Comparison of ENCODE assay signal across 8 cellular contexts in genomic region chr19:46856062-46857022, GRCh38. TPM values are rescaled to one million over a fixed set of nuclear protein-coding genes. Genes with fewer than 3 reads are reported as not detected.
A peak's percentile ranks its signal among the peaks of the same experiment; 100 is the strongest.
DNase-seq lines count a peak whose midpoint lies in the region; ATAC-seq and TF ChIP-seq lines count a peak whose summit lies in the region.

No MANE protein-coding gene starts in this region.

- H3K27me3 Mint-ChIP-seq in activated naive CD4-positive, alpha-beta T cell treated with anti-CD3 and anti-CD28 coated beads, Interleukin-2, amount 10 ng/mL, durations not matched to agents 7 days and 5 days, result peaks cover 20% of the 10 kb centered on the region

- peak overlapping the region; percentile 81 for H3K27ac Mint-ChIP-seq in activated naive CD4-positive, alpha-beta T cell treated with anti-CD3 and anti-CD28 coated beads, Interleukin-2, amount 10 ng/mL, durations not matched to agents 7 days and 5 days

- WGBS in gastroesophageal sphincter (ENCODE audit: low coverage in 1 of 2), 2 donors, result 2 to 6% methylated on average over 13 to 30 of the region's 41 CpGs

- TF ChIP-seq CTCF in gastroesophageal sphincter (IDR thresholded peaks at IDR 0.05), result peak in 3 of 4 experiments; percentile 85 to 88 (median 86)

- H3K4me3 ChIP-seq in SK-N-MC (peak overlapping the region; percentile 62), gastroesophageal sphincter (peak overlapping the region in 1 of 2 donors; percentile 47)

- ATAC-seq in GM21528 (IDR thresholded peaks at IDR 0.05; ENCODE audit: low FRiP score, unreplicated experiment), result peak; percentile 36
- peak; percentile 79 for ATAC-seq in gastroesophageal sphincter

- H3K9me3 Mint-ChIP-seq in activated naive CD4-positive, alpha-beta T cell treated with anti-CD3 and anti-CD28 coated beads, Interleukin-2, amount 10 ng/mL, durations not matched to agents 7 days and 5 days, result peaks cover 1% of the 10 kb centered on the region

- TF ChIP-seq EP300 in gastroesophageal sphincter (IDR thresholded peaks at IDR 0.05), result no peak

- H3K9ac ChIP-seq in SK-N-MC (ENCODE audit: insufficient read length), result no peak overlapping the region

- peaks cover 27% of the 10 kb centered on the region for H3K4me1 Mint-ChIP-seq in activated naive CD4-positive, alpha-beta T cell treated with anti-CD3 and anti-CD28 coated beads, Interleukin-2, amount 10 ng/mL, durations not matched to agents 7 days and 5 days

- peak overlapping the region; percentile 33 for H3K4me3 Mint-ChIP-seq in activated naive CD4-positive, alpha-beta T cell treated with anti-CD3 and anti-CD28 coated beads, Interleukin-2, amount 10 ng/mL, durations not matched to agents 7 days and 5 days

- no peaks in the 10 kb centered on the region for H3K9me3 ChIP-seq in SK-N-MC (ENCODE audit: low read depth, low read length)
- H3K9me3 ChIP-seq in gastroesophageal sphincter, result no peaks in the 10 kb centered on the region

- H3K27ac ChIP-seq in SK-N-MC, result peak overlapping the region; percentile 39; the same call in 1 of the 2 replicates
- peak overlapping the region; percentile 4 to 84 (median 78) for H3K27ac ChIP-seq in gastroesophageal sphincter

- H3K4me1 ChIP-seq in gastroesophageal sphincter, result peaks cover 0 to 30% (median 9%) of the 10 kb centered on the region in 3 donors

- CTCF ChIA-PET in activated naive CD4-positive, alpha-beta T cell treated with anti-CD3 and anti-CD28 coated beads, Interleukin-2, amount 10 ng/mL, durations not matched to agents 7 days and 5 days (lab: Charles Lee), result interaction anchor here (0.9 to 3.0 kb wide), 8 partner anchors 10 to 290 kb away, joined by 3 to 33 read pairs (median 4); no protein-coding TSS in a partner anchor

- no peaks in the 10 kb centered on the region for H3K36me3 ChIP-seq in SK-N-MC (ENCODE audit: insufficient read depth, low read length)
- H3K36me3 ChIP-seq in gastroesophageal sphincter, result no peaks in the 10 kb centered on the region

- no peaks in the 10 kb centered on the region for H3K27me3 ChIP-seq in gastroesophageal sphincter

- DNase-seq in COLO829 (ENCODE audit: low spot score) (peak; percentile 88), M059J (ENCODE audit: low read depth) (peak; percentile 97), SK-N-MC (ENCODE audit: low read depth, low spot score) (peak; percentile 80), occipital lobe (lab: John Stamatoyannopoulos, UW) (peak; percentile 95), superior temporal gyrus (ENCODE audit: extremely low spot score) (peak; percentile 99)
- DNase-seq in activated naive CD4-positive, alpha-beta T cell treated with anti-CD3 and anti-CD28 coated beads, Interleukin-2, amount 10 ng/mL, durations not matched to agents 7 days and 5 days, result peak; percentile 95

- H3K36me3 Mint-ChIP-seq in activated naive CD4-positive, alpha-beta T cell treated with anti-CD3 and anti-CD28 coated beads, Interleukin-2, amount 10 ng/mL, durations not matched to agents 7 days and 5 days, result peaks cover 6% of the 10 kb centered on the region

- no peak for TF ChIP-seq POLR2A in gastroesophageal sphincter (IDR thresholded peaks at IDR 0.05)

RNA-seq across cellular contexts. Expression of gene ARHGAP35, which starts 4.5 kb away (rescaled TPM):
- 18.7 and 43.2 TPM in 2 replicates for total RNA-seq in M059J (2014; rRNA removed; shearing (Covaris generic))
- 100 to 1,000 TPM in 1 of 4 donors, 10 to 100 TPM in 3; 42.9 to 109 (median 57.6) TPM for total RNA-seq in gastroesophageal sphincter
- 76.3 TPM for total RNA-seq in occipital lobe

RNA-seq across cellular contexts. Expression of gene AP2S1, which starts 5.7 kb away (rescaled TPM):
- total RNA-seq in M059J (2014; rRNA removed; shearing (Covaris generic)), result 365 and 428 TPM in 2 replicates
- 10 to 100 TPM; 40.6 to 76.2 (median 66.5) TPM for total RNA-seq in gastroesophageal sphincter
- total RNA-seq in occipital lobe, result 49.1 TPM
